8 cellular contexts compared by ENCODE assay signal in genomic region chr4:144355809-144356757, GRCh38.
DNase-seq lines count a peak whose midpoint lies in the region; ATAC-seq and TF ChIP-seq lines count a peak whose summit lies in the region.

No MANE protein-coding gene starts in this region.

- DNase-seq in T1000 (lab: John Stamatoyannopoulos, UW) (peak; percentile 47), glutamatergic neuron (peak; percentile 44), upper lobe of right lung (no peak), DMS79 treated with DMSO at 0.1 percent for 48 hours (lab: John Stamatoyannopoulos, UW) (no peak)
- DNase-seq in stimulated activated CD4-positive, alpha-beta T cell treated with anti-CD3 and anti-CD28 coated beads, Interleukin-4, amount 100 ng/mL, for 4 hours, result no peak

- TF ChIP-seq CTCF in GM12873 (IDR thresholded peaks at IDR 0.05; ENCODE audit: insufficient read depth, low read depth, low read length, missing control alignments) (peak; percentile 34), glutamatergic neuron (IDR thresholded peaks at IDR 0.05; ENCODE audit: partially characterized antibody, unreplicated experiment) (no peak), upper lobe of right lung (IDR thresholded peaks at IDR 0.05) (no peak)

- no peaks in the 10 kb centered on the region for H3K36me3 Mint-ChIP-seq in glutamatergic neuron (ENCODE audit: unreplicated experiment)

- peak; percentile 96 for ATAC-seq in GM21526 (IDR thresholded peaks at IDR 0.05; ENCODE audit: low FRiP score, unreplicated experiment)
- peak; percentile 99 for ATAC-seq in HG03565 (IDR thresholded peaks at IDR 0.05; ENCODE audit: unreplicated experiment)
- peak; percentile 71 for ATAC-seq in upper lobe of right lung

- no peaks in the 10 kb centered on the region for H3K9me3 Mint-ChIP-seq in glutamatergic neuron (ENCODE audit: unreplicated experiment)

- H3K4me1 ChIP-seq in upper lobe of right lung, result no peaks in the 10 kb centered on the region

- no peaks in the 10 kb centered on the region for H3K9me3 ChIP-seq in upper lobe of right lung

- peak overlapping the region; percentile 31 for H3K4me3 Mint-ChIP-seq in glutamatergic neuron (ENCODE audit: unreplicated experiment)

- intact Hi-C loops in upper lobe of right lung (cut with DNase I), result no loop called here

- no peaks in the 10 kb centered on the region for H3K27me3 ChIP-seq in upper lobe of right lung

- H3K36me3 ChIP-seq in upper lobe of right lung, result no peaks in the 10 kb centered on the region

- H3K27ac Mint-ChIP-seq in glutamatergic neuron (ENCODE audit: unreplicated experiment), result no peak overlapping the region

- H3K4me1 Mint-ChIP-seq in glutamatergic neuron (ENCODE audit: low read depth, unreplicated experiment), result peaks cover 12% of the 10 kb centered on the region

- H3K27ac ChIP-seq in upper lobe of right lung, result no peak overlapping the region

- no peak overlapping the region for H3K4me3 ChIP-seq in upper lobe of right lung

- H3K27me3 Mint-ChIP-seq in glutamatergic neuron (ENCODE audit: unreplicated experiment), result no peaks in the 10 kb centered on the region

Comparison
In these comparisons a context has a peak if more than half of its experiments do, and no peak if none do; other contexts are left out.
1. DNase-seq: peak in T1000 (single experiment) and glutamatergic neuron (single experiment); none in upper lobe of right lung (single experiment), DMS79 treated with DMSO at 0.1 percent for 48 hours (single experiment) and stimulated activated CD4-positive, alpha-beta T cell treated with anti-CD3 and anti-CD28 coated beads, Interleukin-4, amount 100 ng/mL, for 4 hours (0 of 2).
2. Peak in every context shown above with its lines, with median percentiles within 50 percentile points of each other: ATAC-seq.